Comparison of ENCODE assay signal across 10 cellular contexts in genomic region chr17:7481275-7481674, GRCh38. TPM values are rescaled to one million over a fixed set of nuclear protein-coding genes. Genes with fewer than 3 reads are reported as not detected.
DNase-seq lines count a peak whose midpoint lies in the region; ATAC-seq and TF ChIP-seq lines count a peak whose summit lies in the region.
"Not testable (repeated sequence)": the region's sequence is repeated elsewhere in the genome, so short reads cannot be mapped to it uniquely, and the experiment has no call there.
"Had no signal": no experiment of that assay in that cellular context is flagged by ENCODE, and none has a peak within 500 bp of the region (broad histone marks: within the 10 kb centered on the region; RNA-seq: fewer than 3 reads in every experiment).

TSS of gene SLC35G6 (plus strand) at chr17:7481446. CDS start at chr17:7481517, 71 bp downstream.

- H3K27ac ChIP-seq in Peyer's patch, result peak within 1 kb of the TSS; percentile 98 to 100 (median 99)
- peak within 1 kb of the TSS; percentile 100 for H3K27ac ChIP-seq in right atrium auricular region
- peak within 1 kb of the TSS; percentile 100 for H3K27ac ChIP-seq in naive thymus-derived CD4-positive, alpha-beta T cell (ENCODE audit: low read depth, low read length)
- H3K27ac ChIP-seq in skin epidermis, result peak within 1 kb of the TSS in 19 of 21 experiments; percentile 25 to 100 (median 100)
- H3K27ac ChIP-seq in aorta (ENCODE audit: low read depth in 1 of 2, low read length in 2 of 2), result peak within 1 kb of the TSS; percentile 78 to 89

- intact Hi-C loops in naive thymus-derived CD4-positive, alpha-beta T cell (cut with micrococcal nuclease), result loop anchor here (5.0 to 10.0 kb wide), 5 partner anchors 126 to 676 kb away; partner anchors contain the start of genes CHD3 (in 1 of the 2), CNTROB (in 1 of the 2), KCTD11 (in 1 of the 2) and SLC16A13 (in 1 of the 2)
- intact Hi-C loops in aorta (cut with DNase I), result not testable (repeated sequence)

- peaks cover 75% of the 10 kb centered on the region for H3K4me1 Mint-ChIP-seq in activated T-cell treated with anti-CD3 and anti-CD28 coated beads, Interleukin-2, amount 50 U/mL, for 72 hours (ENCODE audit: low read depth)
- peaks cover 65% of the 10 kb centered on the region for H3K4me1 Mint-ChIP-seq in chondrocyte (ENCODE audit: low read depth)
- H3K4me1 Mint-ChIP-seq in naive thymus-derived CD4-positive, alpha-beta T cell, result peaks cover 57 to 78% (median 73%) of the 10 kb centered on the region in 7 donors

- H3K27me3 Mint-ChIP-seq in activated T-cell treated with anti-CD3 and anti-CD28 coated beads, Interleukin-2, amount 50 U/mL, for 72 hours (ENCODE audit: low read depth); chondrocyte (ENCODE audit: low read depth); naive thymus-derived CD4-positive, alpha-beta T cell: not testable (repeated sequence)

- TF ChIP-seq CTCF in GM06990 (IDR thresholded peaks at IDR 0.05; ENCODE audit: insufficient read depth, low read length, poor library complexity, severe bottlenecking); Peyer's patch (IDR thresholded peaks at IDR 0.05); chondrocyte (IDR thresholded peaks at IDR 0.05); right atrium auricular region (IDR thresholded peaks at IDR 0.05): not testable (repeated sequence)

- H3K27me3 ChIP-seq in GM06990 (replicated peaks; ENCODE audit: control insufficient read depth, insufficient read depth, low read length); Peyer's patch; right atrium auricular region; naive thymus-derived CD4-positive, alpha-beta T cell (ENCODE audit: control insufficient read depth in 2 of 2, insufficient read depth in 2 of 2, low read length in 2 of 2); aorta (ENCODE audit: control insufficient read depth in 1 of 2, insufficient read depth in 2 of 2, low read length in 1 of 2): not testable (repeated sequence)

- not testable (repeated sequence) for DNase-seq in GM06990 (ENCODE audit: extremely low read depth, insufficient read length); Peyer's patch; activated T-cell treated with anti-CD3 and anti-CD28 coated beads, Interleukin-2, amount 50 U/mL, for 72 hours; chondrocyte (ENCODE audit: low spot score); right atrium auricular region (ENCODE audit: low spot score); naive thymus-derived CD4-positive, alpha-beta T cell; aorta

- POLR2A ChIA-PET in naive thymus-derived CD4-positive, alpha-beta T cell (lab: Charles Lee), result interaction anchor here (1.1 to 12.3 kb wide), 7 partner anchors 10 to 205 kb away, joined by 3 to 199 read pairs (median 19); partner anchors contain the start of genes CHRNB1, GPS2, TMEM102 and TP53

- not testable (repeated sequence) for H3K9me3 Mint-ChIP-seq in activated T-cell treated with anti-CD3 and anti-CD28 coated beads, Interleukin-2, amount 50 U/mL, for 72 hours; chondrocyte (ENCODE audit: low read depth); naive thymus-derived CD4-positive, alpha-beta T cell

- not testable (repeated sequence) for H3K36me3 Mint-ChIP-seq in activated T-cell treated with anti-CD3 and anti-CD28 coated beads, Interleukin-2, amount 50 U/mL, for 72 hours (ENCODE audit: insufficient read depth in 2 of 2); chondrocyte (ENCODE audit: low read depth)
- peaks cover 0 to 12% (median 0%) of the 10 kb centered on the region in 5 donors for H3K36me3 Mint-ChIP-seq in naive thymus-derived CD4-positive, alpha-beta T cell

- H3K9me3 ChIP-seq in Peyer's patch; right atrium auricular region; naive thymus-derived CD4-positive, alpha-beta T cell (ENCODE audit: control insufficient read depth in 2 of 3, low read length in 3 of 3); aorta (ENCODE audit: control insufficient read depth, low read length): not testable (repeated sequence)

- WGBS in aorta, 2 donors, result 92 to 95% methylated on average over 4 of the region's 4 CpGs

- H3K36me3 ChIP-seq in GM06990 (ENCODE audit: control insufficient read depth, insufficient read depth, low read length); Peyer's patch; right atrium auricular region; naive thymus-derived CD4-positive, alpha-beta T cell (ENCODE audit: control insufficient read depth in 2 of 3, insufficient read depth in 3 of 3, low read length in 3 of 3); aorta (ENCODE audit: control insufficient read depth in 1 of 2, insufficient read depth in 2 of 2, low read length in 1 of 2): not testable (repeated sequence)

- H3K27ac Mint-ChIP-seq in activated T-cell treated with anti-CD3 and anti-CD28 coated beads, Interleukin-2, amount 50 U/mL, for 72 hours, result peak within 1 kb of the TSS; percentile 91
- H3K27ac Mint-ChIP-seq in chondrocyte (ENCODE audit: unreplicated experiment), result peak within 1 kb of the TSS; percentile 95
- peak within 1 kb of the TSS; percentile 90 to 100 (median 100) for H3K27ac Mint-ChIP-seq in naive thymus-derived CD4-positive, alpha-beta T cell

- not testable (repeated sequence) for ATAC-seq in activated T-cell treated with anti-CD3 and anti-CD28 coated beads, Interleukin-2, amount 50 U/mL, for 72 hours (replicated peaks in 1 of 2); naive thymus-derived CD4-positive, alpha-beta T cell; aorta (ENCODE audit: low FRiP score)

- CTCF ChIA-PET in naive thymus-derived CD4-positive, alpha-beta T cell (lab: Charles Lee), result interaction anchor here (1.8 to 2.4 kb wide), 2 partner anchors 45 to 125 kb away, joined by 6 to 10 read pairs; partner anchors contain the start of gene TMEM102

- peak within 1 kb of the TSS; percentile 81 for H3K4me3 ChIP-seq in GM06990 (replicated peaks; ENCODE audit: low read depth, low read length)
- H3K4me3 ChIP-seq in Peyer's patch, result peak within 1 kb of the TSS in 1 of 4 donors; percentile 93
- not testable (repeated sequence) for H3K4me3 ChIP-seq in right atrium auricular region; aorta (ENCODE audit: low read length in 2 of 2)
- H3K4me3 ChIP-seq in naive thymus-derived CD4-positive, alpha-beta T cell (ENCODE audit: low read length), result peak within 1 kb of the TSS; percentile 88
- peak within 1 kb of the TSS in 1 of 7 experiments; percentile 99 for H3K4me3 ChIP-seq in skin epidermis

- H3K4me3 Mint-ChIP-seq in activated T-cell treated with anti-CD3 and anti-CD28 coated beads, Interleukin-2, amount 50 U/mL, for 72 hours, result peak within 1 kb of the TSS; percentile 89
- peak within 1 kb of the TSS; percentile 84 for H3K4me3 Mint-ChIP-seq in chondrocyte (ENCODE audit: unreplicated experiment)
- peak within 1 kb of the TSS; percentile 74 to 100 (median 95) for H3K4me3 Mint-ChIP-seq in naive thymus-derived CD4-positive, alpha-beta T cell

- H3K4me1 ChIP-seq in Peyer's patch (peaks cover 4 to 50% (median 13%) of the 10 kb centered on the region in 4 donors), right atrium auricular region (peaks cover 0 to 63% of the 10 kb centered on the region in 2 donors)
- H3K4me1 ChIP-seq in naive thymus-derived CD4-positive, alpha-beta T cell (ENCODE audit: control insufficient read depth in 2 of 2, insufficient read depth in 2 of 2, low read length in 2 of 2), result peaks cover 33 to 51% of the 10 kb centered on the region in 2 donors
- not testable (repeated sequence) for H3K4me1 ChIP-seq in aorta (ENCODE audit: control insufficient read depth in 1 of 2, insufficient read depth in 2 of 2, low read length in 2 of 2)

- not testable (repeated sequence) for TF ChIP-seq POLR2A in Peyer's patch (IDR thresholded peaks at IDR 0.05)

RNA-seq across cellular contexts. Expression of gene SLC35G6, which starts in this region (rescaled TPM):
- total RNA-seq in Peyer's patch, result not detected
- under 1 TPM in 1 of 2 donors, not detected in 1; 0.25 TPM for total RNA-seq in activated T-cell treated with anti-CD3 and anti-CD28 coated beads, Interleukin-2, amount 50 U/mL, for 72 hours
- not detected in 3 replicates for total RNA-seq in chondrocyte
- not detected for total RNA-seq in right atrium auricular region
- under 1 TPM in 1 of 5 experiments, not detected in 4; 0.16 TPM for total RNA-seq in naive thymus-derived CD4-positive, alpha-beta T cell
- polyA plus RNA-seq in naive thymus-derived CD4-positive, alpha-beta T cell, result not detected
- total RNA-seq in aorta, result not detected
- not detected for polyA plus RNA-seq in aorta
- total RNA-seq: cardiac septum, SK-MEL-5 had no signal
